19 cellular contexts compared by ENCODE assay signal in the genomic region with DNA sequence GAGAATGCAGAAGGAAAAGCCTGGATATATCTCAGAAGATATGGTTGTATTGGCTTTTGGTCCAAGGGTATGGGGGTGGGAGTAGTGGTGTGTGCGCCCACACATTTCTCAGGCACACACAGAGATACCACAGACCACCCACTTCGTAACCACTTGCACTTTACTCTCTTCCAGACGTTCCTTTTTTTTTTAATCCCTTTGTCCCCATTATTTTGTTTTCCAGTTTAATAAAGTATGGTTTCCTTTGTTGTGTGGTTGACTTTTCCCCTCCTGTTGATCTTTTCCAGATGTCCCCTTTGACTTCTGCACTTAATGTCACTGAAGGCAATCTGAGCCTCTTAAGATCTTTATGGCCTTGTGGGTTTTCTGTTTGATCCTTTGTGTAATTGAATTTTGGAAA. TPM values are rescaled to one million over a fixed set of nuclear protein-coding genes. Genes with fewer than 3 reads are reported as not detected.
DNase-seq lines count a peak whose midpoint lies in the region; ATAC-seq and TF ChIP-seq lines count a peak whose summit lies in the region.
"Had no signal": no experiment of that assay in that cellular context is flagged by ENCODE, and none has a peak within 500 bp of the region (broad histone marks: within the 10 kb centered on the region; RNA-seq: fewer than 3 reads in every experiment).

No MANE protein-coding gene starts in this region.

- no peak for ATAC-seq in activated T-cell treated with anti-CD3 and anti-CD28 coated beads, Interleukin-2, amount 50 U/mL, for 72 hours (replicated peaks in 1 of 2)
- ATAC-seq in sciatic nerve (peak; percentile 78), GM18498 (IDR thresholded peaks at IDR 0.05; ENCODE audit: unreplicated experiment) (no peak)
- ATAC-seq: effector memory CD8-positive, alpha-beta T cell; gastroesophageal sphincter; natural killer cell treated with Interleukin-12 subunit alpha and Interleukin-12 subunit beta and Interleukin-15 and Interleukin-18, amount 100 ng/mL, for 72 hours had no signal

- no peak overlapping the region for H3K4me3 ChIP-seq in SJSA1
- no peak overlapping the region for H3K4me3 ChIP-seq in fibroblast of villous mesenchyme (ENCODE audit: low read depth, low read length)
- H3K4me3 ChIP-seq: A549, gastroesophageal sphincter, SJCRH30 had no signal

- no peak for DNase-seq in activated T-cell treated with anti-CD3 and anti-CD28 coated beads, Interleukin-2, amount 50 U/mL, for 72 hours
- DNase-seq in activated T-cell treated with anti-CD3 and anti-CD28 coated beads, Interleukin-2, amount 50 U/mL, for 1 hour: no peak
- DNase-seq in SJSA1 (ENCODE audit: low read depth in 1 of 2, low spot score in 2 of 2): peak; percentile 61 to 79
- DNase-seq in fibroblast of villous mesenchyme (ENCODE audit: low read depth): peak; percentile 52
- DNase-seq in sciatic nerve (ENCODE audit: low spot score): no peak
- no peak for DNase-seq in activated CD4-positive, CD25-positive, alpha-beta regulatory T cell (lab: John Stamatoyannopoulos, UW)
- no peak for DNase-seq in Ammon's horn (ENCODE audit: low spot score)
- DNase-seq: activated T-cell treated with anti-CD3 and anti-CD28 coated beads, Interleukin-2, amount 50 U/mL, for 4 hours; CD4-positive, CD25-positive, alpha-beta regulatory T cell; effector memory CD8-positive, alpha-beta T cell; NCI-H146; NCI-H446; retina; SJCRH30 had no signal

- H3K27ac Mint-ChIP-seq in activated T-cell treated with anti-CD3 and anti-CD28 coated beads, Interleukin-2, amount 50 U/mL, for 72 hours: peak overlapping the region; percentile 21
- H3K27ac Mint-ChIP-seq: natural killer cell treated with Interleukin-12 subunit alpha and Interleukin-12 subunit beta and Interleukin-15 and Interleukin-18, amount 100 ng/mL, for 72 hours had no signal

- H3K27me3 ChIP-seq in SJSA1 (replicated peaks): peaks cover 20% of the 10 kb centered on the region
- H3K27me3 ChIP-seq: gastroesophageal sphincter, SJCRH30 had no signal

- H3K9me3 Mint-ChIP-seq in activated T-cell treated with anti-CD3 and anti-CD28 coated beads, Interleukin-2, amount 50 U/mL, for 72 hours: no peaks in the 10 kb centered on the region
- H3K9me3 Mint-ChIP-seq: activated T-cell treated with anti-CD3 and anti-CD28 coated beads, Interleukin-2, amount 50 U/mL, for 4 hours; CD4-positive, CD25-positive, alpha-beta regulatory T cell; effector memory CD8-positive, alpha-beta T cell; natural killer cell treated with Interleukin-12 subunit alpha and Interleukin-12 subunit beta and Interleukin-15 and Interleukin-18, amount 100 ng/mL, for 72 hours had no signal

- H3K36me3 ChIP-seq in SJSA1: peaks cover 16% of the 10 kb centered on the region

- no peaks in the 10 kb centered on the region for H3K9me3 ChIP-seq in SJSA1 (replicated peaks)
- H3K9me3 ChIP-seq: A549, gastroesophageal sphincter, SJCRH30 had no signal

- peaks cover 2 to 3% of the 10 kb centered on the region in 2 donors for H3K36me3 Mint-ChIP-seq in activated T-cell treated with anti-CD3 and anti-CD28 coated beads, Interleukin-2, amount 50 U/mL, for 72 hours (ENCODE audit: insufficient read depth in 2 of 2)

- no peaks in the 10 kb centered on the region for H3K27me3 Mint-ChIP-seq in activated T-cell treated with anti-CD3 and anti-CD28 coated beads, Interleukin-2, amount 50 U/mL, for 72 hours (ENCODE audit: low read depth)
- H3K27me3 Mint-ChIP-seq: CD4-positive, CD25-positive, alpha-beta regulatory T cell; effector memory CD8-positive, alpha-beta T cell; natural killer cell treated with Interleukin-12 subunit alpha and Interleukin-12 subunit beta and Interleukin-15 and Interleukin-18, amount 100 ng/mL, for 72 hours had no signal

- peaks cover 26% of the 10 kb centered on the region for H3K4me1 ChIP-seq in SJSA1 (replicated peaks)
- H3K4me1 ChIP-seq: SJCRH30 had no signal

- intact Hi-C loops in sciatic nerve (cut with DNase I): no loop called here

- H3K4me3 Mint-ChIP-seq in activated T-cell treated with anti-CD3 and anti-CD28 coated beads, Interleukin-2, amount 50 U/mL, for 72 hours: no peak overlapping the region
- H3K4me3 Mint-ChIP-seq: activated T-cell treated with anti-CD3 and anti-CD28 coated beads, Interleukin-2, amount 50 U/mL, for 4 hours; CD4-positive, CD25-positive, alpha-beta regulatory T cell; effector memory CD8-positive, alpha-beta T cell; natural killer cell treated with Interleukin-12 subunit alpha and Interleukin-12 subunit beta and Interleukin-15 and Interleukin-18, amount 100 ng/mL, for 72 hours had no signal

- no peaks in the 10 kb centered on the region for H3K4me1 Mint-ChIP-seq in activated T-cell treated with anti-CD3 and anti-CD28 coated beads, Interleukin-2, amount 50 U/mL, for 72 hours (ENCODE audit: low read depth)

- H3K27ac ChIP-seq in SJSA1: no peak overlapping the region
- H3K27ac ChIP-seq: A549, gastroesophageal sphincter, SJCRH30 had no signal

- no peak for TF ChIP-seq CTCF in fibroblast of villous mesenchyme (IDR thresholded peaks at IDR 0.05; ENCODE audit: insufficient read depth, low read depth, low read length)

RNA-seq across cellular contexts. Expression of gene TARS2, which starts 10.5 kb away (rescaled TPM):
- 10 to 100 TPM; 49.8 to 66.4 TPM for total RNA-seq in activated T-cell treated with anti-CD3 and anti-CD28 coated beads, Interleukin-2, amount 50 U/mL, for 72 hours
- total RNA-seq in SJSA1 (2014; rRNA removed; shearing (Covaris generic)): 8.7 and 13.3 TPM in 2 replicates
- total RNA-seq in fibroblast of villous mesenchyme: 17.3 and 18.4 TPM in 2 replicates
- total RNA-seq in sciatic nerve: 22.4 TPM

RNA-seq across cellular contexts. Expression of gene ECM1, which starts 31.2 kb away (rescaled TPM):
- total RNA-seq in activated T-cell treated with anti-CD3 and anti-CD28 coated beads, Interleukin-2, amount 50 U/mL, for 72 hours: 1 to 10 TPM; 1.3 to 1.5 TPM
- 22.7 and 43.4 TPM in 2 replicates for total RNA-seq in SJSA1 (2014; rRNA removed; shearing (Covaris generic))
- total RNA-seq in fibroblast of villous mesenchyme: 20.3 and 24.5 TPM in 2 replicates
- 19.7 TPM for total RNA-seq in sciatic nerve

RNA-seq across cellular contexts. Expression of gene FALEC, which starts 38.8 kb away (rescaled TPM):
- under 1 TPM in 1 of 2 donors, not detected in 1; 0.79 TPM for total RNA-seq in activated T-cell treated with anti-CD3 and anti-CD28 coated beads, Interleukin-2, amount 50 U/mL, for 72 hours
- not detected in 2 replicates for total RNA-seq in SJSA1 (2014; rRNA removed; shearing (Covaris generic))
- total RNA-seq in fibroblast of villous mesenchyme (0.64 and 1.3 TPM in 2 replicates), sciatic nerve (not detected)
- total RNA-seq: CD4-positive, CD25-positive, alpha-beta regulatory T cell; gastroesophageal sphincter; natural killer cell treated with Interleukin-12 subunit alpha and Interleukin-12 subunit beta and Interleukin-15 and Interleukin-18, amount 100 ng/mL, for 72 hours; SJCRH30; subcutaneous adipose tissue had no signal

Comparison
In these comparisons a context has a peak if more than half of its experiments do, and no peak if none do; other contexts are left out.
1. DNase-seq: peak in SJSA1 (2 of 2) and fibroblast of villous mesenchyme (single experiment); none in activated T-cell treated with anti-CD3 and anti-CD28 coated beads, Interleukin-2, amount 50 U/mL, for 72 hours (0 of 2), activated T-cell treated with anti-CD3 and anti-CD28 coated beads, Interleukin-2, amount 50 U/mL, for 1 hour (single experiment), sciatic nerve (single experiment), activated CD4-positive, CD25-positive, alpha-beta regulatory T cell (0 of 4) and Ammon's horn (single experiment).